In the genomic region with DNA sequence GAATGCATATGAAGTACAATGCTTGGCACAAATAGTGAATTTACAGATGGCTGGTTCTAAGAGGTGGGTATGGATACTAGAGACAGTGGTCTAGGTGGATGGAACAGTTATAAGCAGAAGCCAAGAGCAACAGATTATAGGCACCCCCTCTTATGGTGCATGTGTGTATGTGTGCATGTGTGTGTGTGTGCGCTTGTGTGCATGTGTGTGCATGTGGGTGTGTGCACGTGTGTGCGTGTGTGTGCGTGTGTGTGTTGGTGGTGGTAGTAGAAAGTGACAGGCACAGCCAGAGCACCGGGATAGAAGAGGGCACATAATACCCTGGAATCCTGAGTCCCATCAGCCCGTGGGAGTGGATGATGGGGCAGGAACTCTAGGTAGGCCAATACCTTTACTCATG, we compare ENCODE assay signal across 30 cellular contexts. TPM values are rescaled to one million over a fixed set of nuclear protein-coding genes. Genes with fewer than 3 reads are reported as not detected.
A peak's percentile ranks its signal among the peaks of the same experiment; 100 is the strongest.
DNase-seq lines count a peak whose midpoint lies in the region; ATAC-seq and TF ChIP-seq lines count a peak whose summit lies in the region.
"Had no signal": no experiment of that assay in that cellular context is flagged by ENCODE, and none has a peak within 500 bp of the region (broad histone marks: within the 10 kb centered on the region; RNA-seq: fewer than 3 reads in every experiment).

No MANE protein-coding gene starts in this region.

- no peak for ATAC-seq in naive thymus-derived CD8-positive, alpha-beta T cell
- ATAC-seq in HG03139 (IDR thresholded peaks at IDR 0.05; ENCODE audit: unreplicated experiment) = no peak
- ATAC-seq: activated T-cell treated with anti-CD3 and anti-CD28 coated beads, Interleukin-2, amount 50 U/mL, for 4 hours; effector memory CD8-positive, alpha-beta T cell; left ventricle myocardium superior had no signal

- peak overlapping the region in 6 of 10 donors; percentile 27 to 71 (median 46) for H3K27ac Mint-ChIP-seq in naive thymus-derived CD8-positive, alpha-beta T cell
- H3K27ac Mint-ChIP-seq: activated naive CD4-positive, alpha-beta T cell treated with anti-CD3 and anti-CD28 coated beads for 36 hours; CD14-positive monocyte; effector memory CD8-positive, alpha-beta T cell; mesothelial cell of epicardium had no signal

- no peak for TF ChIP-seq POLR2A in thyroid gland (IDR thresholded peaks at IDR 0.05)

- peak overlapping the region in 7 of 10 donors; percentile 25 to 80 (median 67) for H3K4me3 Mint-ChIP-seq in naive thymus-derived CD8-positive, alpha-beta T cell
- H3K4me3 Mint-ChIP-seq: activated naive CD4-positive, alpha-beta T cell treated with anti-CD3 and anti-CD28 coated beads for 36 hours had no signal

- H3K4me3 ChIP-seq in BLaER1 (no peak overlapping the region), HEK293 (ENCODE audit: low read depth, low read length) (no peak overlapping the region), thyroid gland (replicated peaks in 1 of 3) (no peak overlapping the region)
- H3K4me3 ChIP-seq: coronary artery, smooth muscle cell had no signal

- peak overlapping the region; percentile 46 for H3K4me2 ChIP-seq in BLaER1
- H3K4me2 ChIP-seq: smooth muscle cell had no signal

- TF ChIP-seq CTCF in HEK293 (tag by site-specific recombination; IDR thresholded peaks at IDR 0.05) (no peak), VCaP (conservative IDR thresholded peaks at IDR 0.05) (no peak), thyroid gland (IDR thresholded peaks at IDR 0.05) (no peak)

- peaks cover 9 to 23% (median 14%) of the 10 kb centered on the region in 4 donors for H3K4me1 Mint-ChIP-seq in naive thymus-derived CD8-positive, alpha-beta T cell

- H3K9ac ChIP-seq in BLaER1 = no peak overlapping the region

- H3K36me3 Mint-ChIP-seq in naive thymus-derived CD8-positive, alpha-beta T cell = no peaks in the 10 kb centered on the region
- H3K36me3 Mint-ChIP-seq: mesothelial cell of epicardium, naive B cell had no signal

- WGBS in thyroid gland, 2 donors = 92 to 94% methylated on average over 6 of the region's 6 CpGs

- POLR2A ChIA-PET in HEK293 (lab: Yijun Ruan, JAX) = no interaction called here
- POLR2A ChIA-PET in naive thymus-derived CD8-positive, alpha-beta T cell (lab: Charles Lee) = interaction anchor here (0.7 to 1.7 kb wide), 2 partner anchors 17 to 76 kb away, joined by 3 to 5 read pairs; no protein-coding TSS in a partner anchor

- intact Hi-C loops in thyroid gland (cut with DNase I) = loop anchor here (10.0 kb wide), 1 partner anchor 78 kb away; no protein-coding TSS in a partner anchor

- H3K27me3 Mint-ChIP-seq in naive thymus-derived CD8-positive, alpha-beta T cell = peaks cover 0 to 9% (median 0%) of the 10 kb centered on the region in 5 donors

- H3K4me1 ChIP-seq in BLaER1 (peaks cover 42% of the 10 kb centered on the region), HEK293 (ENCODE audit: control insufficient read depth, insufficient read depth, low read length) (peaks cover 9% of the 10 kb centered on the region), thyroid gland (peaks cover 6 to 47% of the 10 kb centered on the region in 2 donors)

- H3K9me3 ChIP-seq in BLaER1 (no peaks in the 10 kb centered on the region), HEK293 (ENCODE audit: control insufficient read depth, insufficient read depth, low read depth, low read length) (no peaks in the 10 kb centered on the region), thyroid gland (no peaks in the 10 kb centered on the region)

- H3K36me3 ChIP-seq in BLaER1 (no peaks in the 10 kb centered on the region), HEK293 (ENCODE audit: control insufficient read depth in 2 of 2, insufficient read depth in 1 of 2, low read length in 2 of 2) (no peaks in the 10 kb centered on the region), thyroid gland (no peaks in the 10 kb centered on the region)

- H4K20me1 ChIP-seq in BLaER1 = no peaks in the 10 kb centered on the region; the same call in 1 of the 2 replicates

- no peak for DNase-seq in naive thymus-derived CD8-positive, alpha-beta T cell
- DNase-seq in stimulated activated CD4-positive, alpha-beta T cell treated with anti-CD3 and anti-CD28 coated beads, Interleukin-1b, Interleukin-23, amount 100 ng/mL, for 48 hours = no peak
- DNase-seq in thyroid gland (no peak), NCI-H2196 treated with DMSO at 0.1 percent for 48 hours (lab: John Stamatoyannopoulos, UW; ENCODE audit: unreplicated experiment) (no peak)
- DNase-seq: ACHN; activated CD4-positive, alpha-beta T cell treated with anti-CD3 and anti-CD28 coated beads, Interleukin-2, amount 50 U/mL, for 1 hour; activated naive CD4-positive, alpha-beta T cell treated with anti-CD3 and anti-CD28 coated beads for 36 hours; activated T-cell treated with anti-CD3 and anti-CD28 coated beads, Interleukin-2, amount 50 U/mL, for 4 hours; effector memory CD8-positive, alpha-beta T cell; erythroblast; glutamatergic neuron; GOT3; islet precursor cell; left ventricle myocardium superior; naive B cell; NCI-H1694; NCI-H2171; retina; Right ventricle myocardium superior; T1000; trophoblast cell had no signal

- H3K27ac ChIP-seq in BLaER1 (no peak overlapping the region), HEK293 (ENCODE audit: extremely low read depth, low read depth, low read length) (no peak overlapping the region), VCaP (peak overlapping the region; percentile 82; the same call in 1 of the 2 replicates), thyroid gland (no peak overlapping the region)
- H3K27ac ChIP-seq: coronary artery had no signal

- no peaks in the 10 kb centered on the region for H3K9me3 Mint-ChIP-seq in naive thymus-derived CD8-positive, alpha-beta T cell
- H3K9me3 Mint-ChIP-seq: activated naive CD4-positive, alpha-beta T cell treated with anti-CD3 and anti-CD28 coated beads for 36 hours; activated T-cell treated with anti-CD3 and anti-CD28 coated beads, Interleukin-2, amount 50 U/mL, for 4 hours; effector memory CD8-positive, alpha-beta T cell; mesothelial cell of epicardium; naive B cell had no signal

- CTCF ChIA-PET in HEK293 (lab: Yijun Ruan, JAX) = interaction anchor here (0.9 to 6.3 kb wide), 3 partner anchors 15 to 341 kb away, joined by 5 to 55 read pairs (median 24); no protein-coding TSS in a partner anchor

- H3K27me3 ChIP-seq in BLaER1 (peaks cover 64% of the 10 kb centered on the region), thyroid gland (no peaks in the 10 kb centered on the region)

TF ChIP-seq in HEK293, 187 proteins besides CTCF, POLR2A, EP300 and RAD21 (continues in another document):
- no peak for TF ChIP-seq ZNF548 (tag by site-specific recombination; IDR thresholded peaks at IDR 0.05)
- TF ChIP-seq, protein P1, sequence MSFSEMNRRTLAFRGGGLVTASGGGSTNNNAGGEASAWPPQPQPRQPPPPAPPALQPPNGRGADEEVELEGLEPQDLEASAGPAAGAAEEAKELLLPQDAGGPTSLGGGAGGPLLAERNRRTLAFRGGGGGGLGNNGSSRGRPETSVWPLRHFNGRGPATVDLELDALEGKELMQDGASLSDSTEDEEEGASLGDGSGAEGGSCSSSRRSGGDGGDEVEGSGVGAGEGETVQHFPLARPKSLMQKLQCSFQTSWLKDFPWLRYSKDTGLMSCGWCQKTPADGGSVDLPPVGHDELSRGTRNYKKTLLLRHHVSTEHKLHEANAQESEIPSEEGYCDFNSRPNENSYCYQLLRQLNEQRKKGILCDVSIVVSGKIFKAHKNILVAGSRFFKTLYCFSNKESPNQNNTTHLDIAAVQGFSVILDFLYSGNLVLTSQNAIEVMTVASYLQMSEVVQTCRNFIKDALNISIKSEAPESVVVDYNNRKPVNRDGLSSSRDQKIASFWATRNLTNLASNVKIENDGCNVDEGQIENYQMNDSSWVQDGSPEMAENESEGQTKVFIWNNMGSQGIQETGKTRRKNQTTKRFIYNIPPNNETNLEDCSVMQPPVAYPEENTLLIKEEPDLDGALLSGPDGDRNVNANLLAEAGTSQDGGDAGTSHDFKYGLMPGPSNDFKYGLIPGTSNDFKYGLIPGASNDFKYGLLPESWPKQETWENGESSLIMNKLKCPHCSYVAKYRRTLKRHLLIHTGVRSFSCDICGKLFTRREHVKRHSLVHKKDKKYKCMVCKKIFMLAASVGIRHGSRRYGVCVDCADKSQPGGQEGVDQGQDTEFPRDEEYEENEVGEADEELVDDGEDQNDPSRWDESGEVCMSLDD (tag by site-specific recombination; IDR thresholded peaks at IDR 0.05) = no peak
- TF ChIP-seq, protein P2, sequence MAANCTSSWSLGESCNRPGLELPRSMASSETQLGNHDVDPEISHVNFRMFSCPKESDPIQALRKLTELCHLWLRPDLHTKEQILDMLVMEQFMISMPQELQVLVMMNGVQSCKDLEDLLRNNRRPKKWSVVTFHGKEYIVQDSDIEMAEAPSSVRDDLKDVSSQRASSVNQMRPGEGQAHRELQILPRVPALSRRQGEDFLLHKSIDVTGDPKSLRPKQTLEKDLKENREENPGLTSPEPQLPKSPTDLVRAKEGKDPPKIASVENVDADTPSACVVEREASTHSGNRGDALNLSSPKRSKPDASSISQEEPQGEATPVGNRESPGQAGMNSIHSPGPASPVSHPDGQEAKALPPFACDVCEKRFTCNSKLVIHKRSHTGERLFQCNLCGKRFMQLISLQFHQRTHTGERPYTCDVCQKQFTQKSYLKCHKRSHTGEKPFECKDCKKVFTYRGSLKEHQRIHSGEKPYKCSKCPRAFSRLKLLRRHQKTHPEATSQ (tag by site-specific recombination; IDR thresholded peaks at IDR 0.05) = no peak
- TF ChIP-seq, protein P3, sequence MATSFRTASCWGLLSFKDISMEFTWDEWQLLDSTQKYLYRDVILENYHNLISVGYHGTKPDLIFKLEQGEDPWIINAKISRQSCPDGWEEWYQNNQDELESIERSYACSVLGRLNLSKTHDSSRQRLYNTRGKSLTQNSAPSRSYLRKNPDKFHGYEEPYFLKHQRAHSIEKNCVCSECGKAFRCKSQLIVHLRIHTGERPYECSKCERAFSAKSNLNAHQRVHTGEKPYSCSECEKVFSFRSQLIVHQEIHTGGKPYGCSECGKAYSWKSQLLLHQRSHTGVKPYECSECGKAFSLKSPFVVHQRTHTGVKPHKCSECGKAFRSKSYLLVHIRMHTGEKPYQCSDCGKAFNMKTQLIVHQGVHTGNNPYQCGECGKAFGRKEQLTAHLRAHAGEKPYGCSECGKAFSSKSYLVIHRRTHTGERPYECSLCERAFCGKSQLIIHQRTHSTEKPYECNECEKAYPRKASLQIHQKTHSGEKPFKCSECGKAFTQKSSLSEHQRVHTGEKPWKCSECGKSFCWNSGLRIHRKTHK (tag by site-specific recombination; IDR thresholded peaks at IDR 0.05) = no peak
- TF ChIP-seq ZFHX2 (tag by site-specific recombination; conservative IDR thresholded peaks at IDR 0.05) = peak; percentile 57

RNA-seq across cellular contexts. Expression of a gene that starts 1.3 kb away (rescaled TPM):
- total RNA-seq in naive thymus-derived CD8-positive, alpha-beta T cell = under 1 TPM in 1 of 2 experiments, not detected in 1; 0.21 TPM
- polyA plus RNA-seq in naive thymus-derived CD8-positive, alpha-beta T cell = under 1 TPM in 2 of 3 donors, not detected in 1; 0.03 to 0.09 TPM
- total RNA-seq in thyroid gland = 1 to 10 TPM; 2.8 to 9.4 (median 7.3) TPM
- total RNA-seq: osteoblast, smooth muscle cell had no signal
- polyA plus RNA-seq: CD14-positive monocyte, smooth muscle cell had no signal

RNA-seq across cellular contexts. Expression of a gene that starts 54.6 kb away (rescaled TPM):
- total RNA-seq in naive thymus-derived CD8-positive, alpha-beta T cell = 100 to 1,000 TPM; 212 to 217 TPM
- polyA plus RNA-seq in naive thymus-derived CD8-positive, alpha-beta T cell = 100 to 1,000 TPM; 103 to 152 (median 150) TPM
- 10 to 100 TPM; 25.6 to 37.9 (median 35.2) TPM for total RNA-seq in thyroid gland

Comparison
In these comparisons a context has a peak if more than half of its experiments do, and no peak if none do; other contexts are left out.
1. RNA of a gene that starts 54.6 kb away (total RNA-seq): 212 to 217 TPM in naive thymus-derived CD8-positive, alpha-beta T cell; 25.6 to 37.9 TPM in thyroid gland; every median in the first group is over 4 times any median in the second.